In genomic region chr10:97445722-97446639, GRCh38 we compare ENCODE assay signal across 7 cellular contexts.
DNase-seq lines count a peak whose midpoint lies in the region; ATAC-seq lines count a peak whose summit lies in the region.

Gene EXOSC1, minus strand, starts transcription at chr10:97446006. Its CDS starts 21 bp downstream, at chr10:97445985.
Gene ZDHHC16, plus strand, starts transcription at chr10:97446175. Its CDS starts 5,501 bp downstream, at chr10:97451676.

- ATAC-seq in GM18508 (IDR thresholded peaks at IDR 0.05; ENCODE audit: insufficient read depth, unreplicated experiment) (peak; percentile 88), HG03025 (IDR thresholded peaks at IDR 0.05; ENCODE audit: low FRiP score, unreplicated experiment) (peak; percentile 93)

- DNase-seq in NCI-H2081 (lab: John Stamatoyannopoulos, UW) (peak; percentile 83 to 92), T1000 (lab: John Stamatoyannopoulos, UW) (peak; percentile 93), astrocyte of the hippocampus (ENCODE audit: low read depth, low spot score) (peak; percentile 98), hippocampal formation (lab: John Stamatoyannopoulos, UW) (peak; percentile 91 to 98), retina (peak; percentile 93)

Comparison
In these comparisons a context has a peak if more than half of its experiments do, and no peak if none do; other contexts are left out.
1. Peak in every context shown above with its lines: DNase-seq and ATAC-seq.